6 cellular contexts compared by ENCODE assay signal in genomic region chrX:2481597-2481996, GRCh38. TPM values are rescaled to one million over a fixed set of nuclear protein-coding genes. Genes with fewer than 3 reads are reported as not detected.
A peak's percentile ranks its signal among the peaks of the same experiment; 100 is the strongest.
DNase-seq lines count a peak whose midpoint lies in the region; ATAC-seq and TF ChIP-seq lines count a peak whose summit lies in the region.
"Not testable (repeated sequence)": the region's sequence is repeated elsewhere in the genome, so short reads cannot be mapped to it uniquely, and the experiment has no call there.

No MANE protein-coding gene starts in this region.

- not testable (repeated sequence) for H3K27ac ChIP-seq in RWPE2 (ENCODE audit: poor library complexity, severe bottlenecking)
- H3K27ac ChIP-seq in heart right ventricle = peak overlapping the region in 3 of 10 donors; percentile 3 to 40 (median 26)

- not testable (repeated sequence) for H3K36me3 ChIP-seq in RWPE2 (ENCODE audit: low read depth)
- peaks cover 0 to 11% (median 8%) of the 10 kb centered on the region in 9 donors for H3K36me3 ChIP-seq in heart right ventricle

- H3K27me3 ChIP-seq in RWPE2 (ENCODE audit: insufficient read depth, poor library complexity, severe bottlenecking); heart right ventricle: not testable (repeated sequence)

- H3K4me3 ChIP-seq in RWPE2 (ENCODE audit: severe bottlenecking); heart right ventricle: not testable (repeated sequence)

- not testable (repeated sequence) for TF ChIP-seq CTCF in RWPE2 (IDR thresholded peaks at IDR 0.05; ENCODE audit: poor library complexity, severe bottlenecking); heart right ventricle (IDR thresholded peaks at IDR 0.05)

- H3K9me3 ChIP-seq in RWPE2 (ENCODE audit: severe bottlenecking); heart right ventricle: not testable (repeated sequence)

- not testable (repeated sequence) for H3K4me1 ChIP-seq in RWPE2 (ENCODE audit: insufficient read depth, poor library complexity, severe bottlenecking)
- H3K4me1 ChIP-seq in heart right ventricle = peaks cover 0 to 38% (median 13%) of the 10 kb centered on the region in 9 donors

- intact Hi-C loops in Right ventricle myocardium superior (cut with DNase I); heart right ventricle (cut with DNase I); posterior vena cava (cut with DNase I): not testable (repeated sequence)

- ATAC-seq in RWPE2 (ENCODE audit: low read depth) = not testable (repeated sequence)
- ATAC-seq in Right ventricle myocardium superior (ENCODE audit: poor library complexity) = peak; percentile 55
- ATAC-seq in heart right ventricle = peak in 5 of 8 donors; percentile 39 to 75 (median 45)

- 58 to 60% methylated on average over 11 of the region's 12 CpGs for WGBS in heart right ventricle, 2 donors

- DNase-seq in RWPE2 (ENCODE audit: low spot score) (peak; percentile 22), ecto neural progenitor cell (ENCODE audit: low spot score) (peak; percentile 16), heart right ventricle (peak in 1 of 2 donors; percentile 30), islet precursor cell (peak; percentile 39), posterior vena cava (ENCODE audit: low spot score) (peak; percentile 10)
- DNase-seq in Right ventricle myocardium superior = not testable (repeated sequence)

RNA-seq across cellular contexts. Expression of gene DHRSX, which starts 19.2 kb away (rescaled TPM):
- total RNA-seq in Right ventricle myocardium superior = 29.9 TPM
- 10 to 100 TPM; 21.1 to 35.9 (median 28.5) TPM for total RNA-seq in heart right ventricle
- 10 to 100 TPM; 13.8 to 20.5 TPM for polyA plus RNA-seq in heart right ventricle
- 10 to 100 TPM; 16.0 to 18.9 TPM for total RNA-seq in posterior vena cava

RNA-seq across cellular contexts. Expression of gene ZBED1, which starts 19.2 kb away (rescaled TPM):
- total RNA-seq in Right ventricle myocardium superior (75.7 TPM), heart right ventricle (10 to 100 TPM; 41.5 to 60.8 (median 54.4) TPM), posterior vena cava (10 to 100 TPM; 33.4 to 34.1 TPM)
- 10 to 100 TPM; 19.0 to 23.6 TPM for polyA plus RNA-seq in heart right ventricle
